1 cellular context compared by ENCODE assay signal in the genomic region with DNA sequence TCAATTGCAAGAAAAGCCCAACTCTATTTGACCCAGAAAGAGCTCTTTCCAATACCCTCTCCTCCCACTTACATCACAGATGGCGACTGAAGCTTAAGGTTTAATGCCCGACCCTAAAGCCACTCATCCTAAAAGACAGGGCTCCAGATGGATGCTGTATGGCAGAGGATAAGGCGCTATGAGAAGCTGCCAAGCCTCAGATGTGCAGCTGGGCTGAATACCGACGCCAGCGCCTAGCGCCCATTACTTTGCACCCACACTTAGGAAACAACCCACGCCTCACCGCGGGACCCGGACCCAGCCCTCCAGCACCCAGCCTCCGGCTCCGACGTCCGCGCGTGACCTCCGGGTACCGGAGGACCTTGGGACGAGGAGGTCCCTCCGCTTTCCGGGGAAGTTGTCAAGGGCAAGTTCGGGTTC.
TF ChIP-seq lines count a peak whose summit lies in the region.

No MANE protein-coding gene starts in this region.

TF ChIP-seq in endothelial cell of umbilical vein, 7 proteins besides CTCF, POLR2A, EP300 and RAD21 (continued from another document):
- TF ChIP-seq, protein P1, sequence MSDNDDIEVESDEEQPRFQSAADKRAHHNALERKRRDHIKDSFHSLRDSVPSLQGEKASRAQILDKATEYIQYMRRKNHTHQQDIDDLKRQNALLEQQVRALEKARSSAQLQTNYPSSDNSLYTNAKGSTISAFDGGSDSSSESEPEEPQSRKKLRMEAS (IDR thresholded peaks at IDR 0.05; ENCODE audit: insufficient read depth, insufficient read length) = no peak
- no peak for TF ChIP-seq GATA2 (IDR thresholded peaks at IDR 0.05; ENCODE audit: insufficient read depth, insufficient read length, low read depth, low read length)
- no peak for TF ChIP-seq EZH2 (IDR thresholded peaks at IDR 0.05; ENCODE audit: borderline replicate concordance, low read depth, low read length, severe bottlenecking)
